ENCODE assay signal across 8 cellular contexts in the genomic region with DNA sequence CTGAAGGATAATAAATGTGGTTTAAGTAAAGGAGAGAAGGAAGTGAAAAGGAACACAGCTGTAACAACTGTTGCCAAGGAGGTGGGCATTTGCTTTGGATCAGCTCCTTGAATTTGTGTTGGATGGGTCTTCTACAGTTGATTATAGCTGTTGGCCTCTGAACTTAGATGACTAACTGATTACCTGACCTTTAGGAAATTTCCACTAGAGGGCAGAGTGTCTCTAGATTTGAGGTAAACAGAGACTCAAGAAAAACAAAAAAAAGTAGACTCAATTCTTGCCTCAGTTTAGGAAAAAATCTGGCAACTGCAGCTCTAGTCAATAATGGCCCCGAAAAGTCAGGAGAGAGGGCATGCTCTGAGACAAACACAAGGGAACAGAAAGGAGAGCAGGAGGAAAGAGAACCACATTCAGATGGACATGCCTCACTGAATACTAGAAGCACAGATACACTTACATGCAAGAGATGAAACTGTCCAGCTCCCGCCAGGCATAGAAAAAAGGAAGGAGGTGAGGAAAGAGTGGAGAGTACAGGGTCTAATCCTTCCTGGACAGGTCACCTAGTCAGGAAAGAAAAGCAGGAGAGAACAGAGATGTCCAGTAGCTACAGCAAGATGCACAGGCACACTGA. TPM values are rescaled to one million over a fixed set of nuclear protein-coding genes. Genes with fewer than 3 reads are reported as not detected.
DNase-seq lines count a peak whose midpoint lies in the region; ATAC-seq lines count a peak whose summit lies in the region.

No MANE protein-coding gene starts in this region.

- intact Hi-C loops in aorta (cut with DNase I): loop anchor here (5.0 kb wide), 1 partner anchor 35 kb away; the partner anchor contains the start of gene CERS5 (in 2 of the 2)

- ATAC-seq in aorta (ENCODE audit: low FRiP score) (no peak), GM19328 (IDR thresholded peaks at IDR 0.05; ENCODE audit: unreplicated experiment) (no peak)

- no peaks in the 10 kb centered on the region for H3K27me3 ChIP-seq in CD8-positive, alpha-beta memory T cell (ENCODE audit: insufficient read depth, low read length, poor library complexity, severe bottlenecking)
- no peaks in the 10 kb centered on the region for H3K27me3 ChIP-seq in aorta (ENCODE audit: control insufficient read depth in 1 of 2, insufficient read depth in 2 of 2, low read length in 1 of 2)

- no peaks in the 10 kb centered on the region for H3K27me3 Mint-ChIP-seq in CD8-positive, alpha-beta memory T cell
- H3K27me3 Mint-ChIP-seq in immature natural killer cell (ENCODE audit: low read depth in 3 of 3): peaks cover 0 to 3% (median 1%) of the 10 kb centered on the region in 3 donors

- no peak overlapping the region for H3K4me3 ChIP-seq in CD8-positive, alpha-beta memory T cell (ENCODE audit: low read length)
- no peak overlapping the region for H3K4me3 ChIP-seq in aorta (ENCODE audit: low read length in 2 of 2)

- POLR2A ChIA-PET in CD8-positive, alpha-beta memory T cell (lab: Charles Lee): interaction anchor here (1.0 kb wide), 1 partner anchor 20 kb away, joined by 4 read pairs; the partner anchor contains the start of gene COX14

- WGBS in aorta, 2 donors: 36 to 38% methylated on average over 2 of the region's 2 CpGs

- H3K4me1 Mint-ChIP-seq in CD8-positive, alpha-beta memory T cell: peaks cover 9 to 28% (median 27%) of the 10 kb centered on the region in 3 donors
- peaks cover 6 to 14% of the 10 kb centered on the region in 2 donors for H3K4me1 Mint-ChIP-seq in immature natural killer cell

- H3K4me3 Mint-ChIP-seq in CD8-positive, alpha-beta memory T cell: no peak overlapping the region
- no peak overlapping the region for H3K4me3 Mint-ChIP-seq in immature natural killer cell

- H3K9me3 Mint-ChIP-seq in CD8-positive, alpha-beta memory T cell: no peaks in the 10 kb centered on the region
- H3K9me3 Mint-ChIP-seq in immature natural killer cell: no peaks in the 10 kb centered on the region

- peak in 2 of 5 donors; percentile 26 to 42 for DNase-seq in CD8-positive, alpha-beta memory T cell
- peak; percentile 47 for DNase-seq in HT-29 (ENCODE audit: low spot score)
- peak; percentile 37 for DNase-seq in activated CD8-positive, alpha-beta memory T cell treated with anti-CD3 and anti-CD28 coated beads, Interleukin-2, amount 50 U/mL, for 48 hours
- peak; percentile 26 to 50 (median 33) for DNase-seq in immature natural killer cell
- DNase-seq in aorta: no peak
- no peak for DNase-seq in COLO668 (lab: John Stamatoyannopoulos, UW; ENCODE audit: unreplicated experiment)
- no peak for DNase-seq in NCI-H345 treated with DMSO at 0.1 percent for 48 hours (lab: John Stamatoyannopoulos, UW; ENCODE audit: unreplicated experiment)

- peaks cover 46% of the 10 kb centered on the region for H3K36me3 ChIP-seq in CD8-positive, alpha-beta memory T cell (ENCODE audit: insufficient read depth, low read length)
- peaks cover 3 to 11% of the 10 kb centered on the region in 2 donors for H3K36me3 ChIP-seq in aorta (ENCODE audit: control insufficient read depth in 1 of 2, insufficient read depth in 2 of 2, low read length in 1 of 2)

- peaks cover 9 to 78% (median 19%) of the 10 kb centered on the region in 3 donors for H3K36me3 Mint-ChIP-seq in CD8-positive, alpha-beta memory T cell
- H3K36me3 Mint-ChIP-seq in immature natural killer cell: peaks cover 10 to 36% (median 12%) of the 10 kb centered on the region in 3 donors

- H3K27ac ChIP-seq in CD8-positive, alpha-beta memory T cell (ENCODE audit: low read depth, low read length): no peak overlapping the region
- H3K27ac ChIP-seq in aorta (ENCODE audit: low read depth in 1 of 2, low read length in 2 of 2): peak overlapping the region; percentile 34 to 64

- no peaks in the 10 kb centered on the region for H3K9me3 ChIP-seq in CD8-positive, alpha-beta memory T cell (ENCODE audit: low read length)
- no peaks in the 10 kb centered on the region for H3K9me3 ChIP-seq in aorta (ENCODE audit: control insufficient read depth, low read length)

- H3K27ac Mint-ChIP-seq in CD8-positive, alpha-beta memory T cell: peak overlapping the region in 7 of 8 donors; percentile 23 to 87 (median 82)
- peak overlapping the region; percentile 6 to 86 (median 76) for H3K27ac Mint-ChIP-seq in immature natural killer cell

- no peaks in the 10 kb centered on the region for H3K4me1 ChIP-seq in CD8-positive, alpha-beta memory T cell (ENCODE audit: insufficient read depth, low read length)
- peaks cover 0 to 2% of the 10 kb centered on the region in 2 donors for H3K4me1 ChIP-seq in aorta (ENCODE audit: control insufficient read depth in 1 of 2, insufficient read depth in 2 of 2, low read length in 2 of 2)

- CTCF ChIA-PET in CD8-positive, alpha-beta memory T cell (lab: Charles Lee): interaction anchor here (0.8 to 6.4 kb wide), 8 partner anchors 12 to 58 kb away, joined by 3 to 69 read pairs (median 4); partner anchors contain the start of genes CERS5 and COX14

RNA-seq across cellular contexts. Expression of gene COX14, which starts 20.6 kb away (rescaled TPM):
- total RNA-seq in CD8-positive, alpha-beta memory T cell: 10 to 100 TPM; 58.7 to 59.2 TPM
- 250 TPM for polyA plus RNA-seq in CD8-positive, alpha-beta memory T cell
- total RNA-seq in HT-29 (2014; rRNA removed; shearing (Covaris generic)): 85.6 and 98.6 TPM in 2 replicates
- 100 to 1,000 TPM; 191 to 270 (median 256) TPM for polyA plus RNA-seq in immature natural killer cell
- total RNA-seq in aorta: 10 to 100 TPM; 49.3 to 52.7 TPM
- polyA plus RNA-seq in aorta: 100 to 1,000 TPM in 1 of 2 donors, 10 to 100 TPM in 1; 93.6 to 214 TPM

RNA-seq across cellular contexts. Expression of gene GPD1, which starts 28.8 kb away (rescaled TPM):
- total RNA-seq in CD8-positive, alpha-beta memory T cell: under 1 TPM; 0.55 to 0.70 TPM
- polyA plus RNA-seq in CD8-positive, alpha-beta memory T cell: not detected
- total RNA-seq in HT-29 (2014; rRNA removed; shearing (Covaris generic)): 8.0 and 9.5 TPM in 2 replicates
- polyA plus RNA-seq in immature natural killer cell (under 1 TPM in 1 of 3 donors, not detected in 2; 0.07 TPM), aorta (10 to 100 TPM in 1 of 2 donors, under 1 TPM in 1; 0.61 to 24.8 TPM)
- 1 to 10 TPM; 2.2 to 3.1 TPM for total RNA-seq in aorta

RNA-seq across cellular contexts. Expression of gene CERS5, which starts 34.5 kb away (rescaled TPM):
- 10 to 100 TPM; 55.4 to 62.1 TPM for total RNA-seq in CD8-positive, alpha-beta memory T cell
- 47.4 TPM for polyA plus RNA-seq in CD8-positive, alpha-beta memory T cell
- 13.9 and 20.5 TPM in 2 replicates for total RNA-seq in HT-29 (2014; rRNA removed; shearing (Covaris generic))
- polyA plus RNA-seq in immature natural killer cell (100 to 1,000 TPM in 1 of 3 donors, 10 to 100 TPM in 2; 57.2 to 104 (median 64.0) TPM), aorta (100 to 1,000 TPM in 1 of 2 donors, 10 to 100 TPM in 1; 27.3 to 115 TPM)
- 10 to 100 TPM; 62.8 to 66.6 TPM for total RNA-seq in aorta

RNA-seq across cellular contexts. Expression of gene SMARCD1, which starts 47.5 kb away (rescaled TPM):
- total RNA-seq in CD8-positive, alpha-beta memory T cell: 10 to 100 TPM; 72.3 to 78.2 TPM
- 16.1 TPM for polyA plus RNA-seq in CD8-positive, alpha-beta memory T cell
- 74.8 and 90.4 TPM in 2 replicates for total RNA-seq in HT-29 (2014; rRNA removed; shearing (Covaris generic))
- polyA plus RNA-seq in immature natural killer cell: 10 to 100 TPM; 14.2 to 22.4 (median 15.5) TPM
- total RNA-seq in aorta: 10 to 100 TPM; 41.0 to 44.6 TPM
- polyA plus RNA-seq in aorta: 10 to 100 TPM; 15.0 to 19.9 TPM

Comparison
In these comparisons a context has a peak if more than half of its experiments do, and no peak if none do; other contexts are left out.
1. DNase-seq: peak in HT-29 (single experiment), activated CD8-positive, alpha-beta memory T cell treated with anti-CD3 and anti-CD28 coated beads, Interleukin-2, amount 50 U/mL, for 48 hours (single experiment) and immature natural killer cell (3 of 3); none in aorta (0 of 2), COLO668 (single experiment) and NCI-H345 treated with DMSO at 0.1 percent for 48 hours (single experiment).